Comparison of ENCODE assay signal across 7 cellular contexts in genomic region chr5:42241636-42242035, GRCh38.
"Had no signal": no experiment of that assay in that cellular context is flagged by ENCODE, and none has a peak within 500 bp of the region (broad histone marks: within the 10 kb centered on the region; RNA-seq: fewer than 3 reads in every experiment).

No MANE protein-coding gene starts in this region.

- H3K27ac Mint-ChIP-seq: HFFc6, IgD-negative memory B cell had no signal

- H3K9me3 Mint-ChIP-seq: IgD-negative memory B cell had no signal

- DNase-seq: GM23248, GOT3, H7, HFFc6 had no signal

- H3K36me3 ChIP-seq: HAP-1 had no signal

- H3K4me1 ChIP-seq: HAP-1 had no signal

- H3K9me3 ChIP-seq: HAP-1 had no signal

- H3K27ac ChIP-seq: GM23248, HL-60 had no signal

- H2AFZ ChIP-seq: GM23248 had no signal

- H3K36me3 Mint-ChIP-seq: IgD-negative memory B cell had no signal

- H3K9ac ChIP-seq: GM23248 had no signal

- H3K4me3 Mint-ChIP-seq: HFFc6, IgD-negative memory B cell had no signal

- H3K4me3 ChIP-seq: GM23248, HAP-1 had no signal

- H3K4me1 Mint-ChIP-seq: IgD-negative memory B cell had no signal
